Comparison of ENCODE assay signal across 8 cellular contexts in the genomic region with DNA sequence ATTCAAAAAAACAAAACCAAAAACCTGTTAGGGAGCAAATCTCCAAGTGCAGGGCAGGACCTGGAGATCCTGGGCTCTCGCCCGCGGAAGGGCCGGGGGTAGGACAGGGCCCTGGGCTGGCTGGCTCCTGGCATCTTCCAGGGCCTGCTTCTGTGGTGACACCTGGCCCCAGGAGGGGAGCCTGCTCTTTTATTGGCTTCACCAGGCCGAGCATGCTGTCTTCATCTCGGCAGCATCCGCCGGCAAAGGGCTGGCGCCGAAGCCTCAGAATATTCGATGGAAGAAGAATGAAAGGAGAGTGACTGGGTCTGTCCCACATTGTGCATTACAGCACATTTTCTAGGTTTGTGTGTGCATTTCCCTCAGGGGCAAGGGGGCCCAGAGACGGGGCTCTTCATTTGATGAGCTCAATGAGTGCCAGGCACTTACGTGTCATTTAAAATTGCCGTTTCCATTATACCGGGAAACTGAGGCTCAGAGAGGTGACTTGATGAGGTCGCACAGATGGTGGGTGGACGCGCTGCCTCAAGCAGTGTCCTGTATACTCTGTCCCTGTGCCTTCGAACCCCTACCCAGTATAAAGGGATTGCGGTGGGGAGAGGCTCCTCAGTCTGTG.
DNase-seq lines count a peak whose midpoint lies in the region; ATAC-seq and TF ChIP-seq lines count a peak whose summit lies in the region.

No MANE protein-coding gene starts in this region.

- peaks cover 20% of the 10 kb centered on the region for H3K4me1 Mint-ChIP-seq in activated CD4-positive, alpha-beta T cell treated with anti-CD3 and anti-CD28 coated beads, Interleukin-2, amount 10 ng/mL, durations not matched to agents 24 days and 14 days

- H3K9me3 Mint-ChIP-seq in activated CD4-positive, alpha-beta T cell treated with anti-CD3 and anti-CD28 coated beads, Interleukin-2, amount 10 ng/mL, durations not matched to agents 24 days and 14 days = no peaks in the 10 kb centered on the region

- peak overlapping the region; percentile 70 for H3K27ac Mint-ChIP-seq in activated CD4-positive, alpha-beta T cell treated with anti-CD3 and anti-CD28 coated beads, Interleukin-2, amount 10 ng/mL, durations not matched to agents 24 days and 14 days

- peak overlapping the region; percentile 90 for H3K4me3 Mint-ChIP-seq in activated CD4-positive, alpha-beta T cell treated with anti-CD3 and anti-CD28 coated beads, Interleukin-2, amount 10 ng/mL, durations not matched to agents 24 days and 14 days

- H3K36me3 ChIP-seq in sigmoid colon = no peaks in the 10 kb centered on the region

- no peak for TF ChIP-seq POLR2A in sigmoid colon (IDR thresholded peaks at IDR 0.05)

- peaks cover 8% of the 10 kb centered on the region for H3K27me3 Mint-ChIP-seq in activated CD4-positive, alpha-beta T cell treated with anti-CD3 and anti-CD28 coated beads, Interleukin-2, amount 10 ng/mL, durations not matched to agents 24 days and 14 days

- TF ChIP-seq CTCF in sigmoid colon (IDR thresholded peaks at IDR 0.05) = no peak

- peak overlapping the region; percentile 96 to 99 (median 98) for H3K27ac ChIP-seq in sigmoid colon

- H3K4me3 ChIP-seq in sigmoid colon = peak overlapping the region; percentile 52 to 73 (median 64)

- no peaks in the 10 kb centered on the region for H3K36me3 Mint-ChIP-seq in activated CD4-positive, alpha-beta T cell treated with anti-CD3 and anti-CD28 coated beads, Interleukin-2, amount 10 ng/mL, durations not matched to agents 24 days and 14 days (ENCODE audit: low read depth)

- TF ChIP-seq EP300 in sigmoid colon (IDR thresholded peaks at IDR 0.05) = no peak

- no peak for DNase-seq in activated CD4-positive, alpha-beta T cell treated with anti-CD3 and anti-CD28 coated beads, Interleukin-2, amount 10 ng/mL, durations not matched to agents 24 days and 14 days
- DNase-seq in activated CD4-positive, alpha-beta T cell treated with anti-CD3 and anti-CD28 coated beads, Interleukin-2, amount 50 U/mL, for 4 hours = no peak
- DNase-seq in activated CD8-positive, alpha-beta memory T cell treated with anti-CD3 and anti-CD28 coated beads, Interleukin-2, amount 50 U/mL, for 48 hours = peak; percentile 52
- DNase-seq in left ventricle myocardium superior (peak; percentile 42), sigmoid colon (peak; percentile 65)

- peaks cover 0 to 18% (median 11%) of the 10 kb centered on the region in 4 donors for H3K4me1 ChIP-seq in sigmoid colon

- intact Hi-C loops in activated CD4-positive, alpha-beta T cell treated with anti-CD3 and anti-CD28 coated beads, Interleukin-2, amount 10 ng/mL, durations not matched to agents 24 days and 14 days (cut with micrococcal nuclease) = no loop called here
- intact Hi-C loops in left ventricle myocardium superior (cut with micrococcal nuclease) (loop anchor here (10.0 kb wide), 1 partner anchor 64 kb away; no protein-coding TSS in a partner anchor), sigmoid colon (cut with DNase I) (loop anchor here (1.0 kb wide), 1 partner anchor 70 kb away; a partner anchor contains a TSS)

- ATAC-seq in left ventricle myocardium superior (no peak), GM18861 (IDR thresholded peaks at IDR 0.05; ENCODE audit: unreplicated experiment) (no peak), GM19397 (IDR thresholded peaks at IDR 0.05; ENCODE audit: unreplicated experiment) (no peak), GM18868 (IDR thresholded peaks at IDR 0.05; ENCODE audit: unreplicated experiment) (no peak)

- no peaks in the 10 kb centered on the region for H3K27me3 ChIP-seq in sigmoid colon

- no peaks in the 10 kb centered on the region for H3K9me3 ChIP-seq in sigmoid colon

- WGBS in sigmoid colon, 2 donors = 8 to 28% methylated on average over 20 of the region's 20 CpGs

Comparison
In these comparisons a context has a peak if more than half of its experiments do, and no peak if none do; other contexts are left out.
1. DNase-seq: peak in activated CD8-positive, alpha-beta memory T cell treated with anti-CD3 and anti-CD28 coated beads, Interleukin-2, amount 50 U/mL, for 48 hours (single experiment), left ventricle myocardium superior (single experiment) and sigmoid colon (single experiment); none in activated CD4-positive, alpha-beta T cell treated with anti-CD3 and anti-CD28 coated beads, Interleukin-2, amount 10 ng/mL, durations not matched to agents 24 days and 14 days (single experiment) and activated CD4-positive, alpha-beta T cell treated with anti-CD3 and anti-CD28 coated beads, Interleukin-2, amount 50 U/mL, for 4 hours (0 of 2).